ENCODE assay signal across 36 cellular contexts in genomic region chr1:18384059-18384458, GRCh38.
"Had no signal": no experiment of that assay in that cellular context is flagged by ENCODE, and none has a peak within 500 bp of the region (broad histone marks: within the 10 kb centered on the region; RNA-seq: fewer than 3 reads in every experiment).

No MANE protein-coding gene starts in this region.

- H3K4me3 Mint-ChIP-seq: activated CD4-positive, alpha-beta T cell treated with anti-CD3 and anti-CD28 coated beads for 36 hours; activated CD4-positive, alpha-beta T cell treated with anti-CD3 and anti-CD28 coated beads, Interleukin-2, amount 10 ng/mL, durations not matched to agents 7 days and 5 days; activated CD8-positive, alpha-beta T cell treated with anti-CD3 and anti-CD28 coated beads, Interleukin-2, amount 10 ng/mL, durations not matched to agents 7 days and 5 days; activated naive CD4-positive, alpha-beta T cell treated with anti-CD3 and anti-CD28 coated beads for 36 hours; activated T-cell treated with anti-CD3 and anti-CD28 coated beads, Interleukin-2, amount 50 U/mL, for 4 hours; activated T-helper 1 cell treated with anti-CD3 and anti-CD28 coated beads, Interleukin-12 subunit alpha, Interleukin-12 subunit beta, Interleukin-2, Interleukin-4 antibody, amounts not matched to agents 30 ng/mL and 10 ng/mL and 1 ng/mL, durations not matched to agents 14 hours and 24 hours and 36 hours; T-helper 1 cell treated with Interleukin-12 subunit alpha and Interleukin-12 subunit beta and Interleukin-4 antibody, amounts not matched to agents 30 μg/mL and 1 μg/mL, for 36 hours; T-helper 2 cell treated with Interferon-gamma antibody and Interleukin-4, amounts not matched to agents 5 μg/mL and 100 μg/mL, for 36 hours; WTC11 had no signal

- DNase-seq: activated CD4-positive, alpha-beta T cell treated with anti-CD3 and anti-CD28 coated beads for 36 hours; activated CD4-positive, alpha-beta T cell treated with anti-CD3 and anti-CD28 coated beads, Interleukin-2, amount 10 ng/mL, durations not matched to agents 7 days and 5 days; activated CD4-positive, alpha-beta T cell treated with anti-CD3 and anti-CD28 coated beads, Interleukin-2, amount 50 U/mL, for 48 hours; activated CD8-positive, alpha-beta memory T cell treated with anti-CD3 and anti-CD28 coated beads, Interleukin-2, amount 50 U/mL, for 4 hours; activated CD8-positive, alpha-beta T cell treated with anti-CD3 and anti-CD28 coated beads, Interleukin-2, amount 10 ng/mL, durations not matched to agents 7 days and 5 days; activated gamma-delta T cell treated with Interleukin-2 at 50 U/mL for 16 hours; activated naive CD4-positive, alpha-beta T cell treated with anti-CD3 and anti-CD28 coated beads for 36 hours; activated T-cell treated with anti-CD3 and anti-CD28 coated beads for 4 hours; activated T-cell treated with anti-CD3 and anti-CD28 coated beads, Interleukin-2, amount 50 U/mL, for 4 hours; anterior cingulate cortex; brain microvascular endothelial cell; central memory CD4-positive, alpha-beta T cell; MM.1S; MV-4-11; NCI-H1092; NCI-H1417; NCI-H146; NCI-H187; NCI-H2029 treated with DMSO at 0.1 percent for 48 hours; NCI-H2107; NCI-H2171 treated with DMSO at 0.1 percent for 48 hours; NCI-H446; NCI-H510A treated with DMSO at 0.1 percent for 48 hours; NCI-H774; SHP77 treated with DMSO at 0.1 percent for 48 hours; SK-N-SH had no signal

- H3K9me3 ChIP-seq: SJSA1, SK-N-SH had no signal

- H3K36me3 ChIP-seq: brain microvascular endothelial cell, SJSA1 had no signal

- H3K9ac ChIP-seq: KMS-11, SK-N-SH had no signal

- H3K36me3 Mint-ChIP-seq: activated naive CD4-positive, alpha-beta T cell treated with anti-CD3 and anti-CD28 coated beads, Interleukin-2, amount 50 U/mL, for 72 hours had no signal

- H3K27ac Mint-ChIP-seq: activated CD4-positive, alpha-beta T cell treated with anti-CD3 and anti-CD28 coated beads for 36 hours; activated CD8-positive, alpha-beta T cell treated with anti-CD3 and anti-CD28 coated beads, Interleukin-2, amount 10 ng/mL, durations not matched to agents 7 days and 5 days; activated naive CD4-positive, alpha-beta T cell treated with anti-CD3 and anti-CD28 coated beads for 36 hours; activated T-helper 1 cell treated with anti-CD3 and anti-CD28 coated beads, Interleukin-12 subunit alpha, Interleukin-12 subunit beta, Interleukin-2, Interleukin-4 antibody, amounts not matched to agents 30 ng/mL and 10 ng/mL and 1 ng/mL, durations not matched to agents 14 hours and 24 hours and 36 hours; T-helper 1 cell treated with Interleukin-12 subunit alpha and Interleukin-12 subunit beta and Interleukin-4 antibody, amounts not matched to agents 30 μg/mL and 1 μg/mL, for 36 hours; T-helper 2 cell treated with Interferon-gamma antibody and Interleukin-4, amounts not matched to agents 5 μg/mL and 100 μg/mL, for 36 hours; WTC11 had no signal

- ATAC-seq: activated CD4-positive, alpha-beta T cell treated with anti-CD3 and anti-CD28 coated beads for 36 hours; activated CD4-positive, CD25-positive, alpha-beta regulatory T cell treated with anti-CD3 and anti-CD28 coated beads, Interleukin-2, amount 50 U/mL, for 24 hours; activated CD8-positive, alpha-beta T cell treated with anti-CD3 and anti-CD28 coated beads, Interleukin-2, amount 10 ng/mL, durations not matched to agents 7 days and 5 days; activated naive CD4-positive, alpha-beta T cell treated with anti-CD3 and anti-CD28 coated beads, Interleukin-2, amount 50 U/mL, for 72 hours; activated T-cell treated with anti-CD3 and anti-CD28 coated beads, Interleukin-2, amount 50 U/mL, for 4 hours; Panc1; WTC11 had no signal

- H3K27ac ChIP-seq: brain microvascular endothelial cell, KMS-11, SJSA1 had no signal

- H3K27me3 ChIP-seq: brain microvascular endothelial cell, SJSA1 had no signal

- FAIRE-seq: TTC549 had no signal

- H3K4me2 ChIP-seq: KMS-11, SK-N-SH had no signal

- H3K9me3 Mint-ChIP-seq: activated CD4-positive, alpha-beta T cell treated with anti-CD3 and anti-CD28 coated beads, Interleukin-2, amount 10 ng/mL, durations not matched to agents 7 days and 5 days had no signal

- H3K4me3 ChIP-seq: SJSA1 had no signal

- H3K4me1 ChIP-seq: SJSA1 had no signal

- H3K4me1 Mint-ChIP-seq: activated CD4-positive, alpha-beta T cell treated with anti-CD3 and anti-CD28 coated beads for 36 hours; activated CD4-positive, alpha-beta T cell treated with anti-CD3 and anti-CD28 coated beads, Interleukin-2, amount 10 ng/mL, durations not matched to agents 7 days and 5 days had no signal
